Comparison of ENCODE assay signal across 1 cellular context in the genomic region with DNA sequence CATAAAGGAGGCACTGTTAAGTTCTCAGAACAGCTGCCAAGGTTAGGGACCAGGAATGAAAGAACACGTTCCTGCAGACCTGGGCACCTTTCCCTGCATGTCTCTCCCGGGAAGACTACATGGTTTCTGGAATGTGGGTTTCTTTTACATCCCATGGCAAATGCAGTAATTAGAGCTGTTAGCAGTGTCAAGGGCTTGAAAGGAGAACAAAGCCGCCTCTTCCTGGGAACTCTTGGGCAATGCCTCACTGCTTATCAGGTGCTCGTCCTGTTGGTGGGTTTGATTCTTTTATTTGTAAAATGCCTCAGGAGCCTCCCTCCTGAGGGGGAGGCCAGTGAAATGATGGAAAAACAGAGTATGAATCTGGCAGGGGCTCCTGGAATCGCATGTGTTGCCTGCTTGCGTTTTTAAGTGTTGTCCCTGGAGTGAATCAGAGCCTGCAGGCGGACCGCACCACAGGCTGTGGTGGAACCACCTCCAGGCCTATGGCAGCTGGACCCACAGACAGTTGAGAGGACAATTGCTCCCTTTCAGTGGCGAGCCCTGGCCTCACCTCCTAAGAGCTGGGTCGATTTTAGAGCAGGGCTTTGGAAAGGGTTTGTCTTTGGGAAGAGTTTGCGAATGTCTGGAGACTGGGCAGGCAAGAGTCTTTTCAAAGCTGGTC.
A peak's percentile ranks its signal among the peaks of the same experiment; 100 is the strongest.
TF ChIP-seq lines count a peak whose summit lies in the region.

No MANE protein-coding gene starts in this region.

TF ChIP-seq in HepG2, 621 proteins besides CTCF, POLR2A, EP300 and RAD21:
- no peak for TF ChIP-seq ZIK1 (CRISPR knock-in tag; IDR thresholded peaks at IDR 0.05; ENCODE audit: borderline replicate concordance, low read depth)
- TF ChIP-seq KAT8 (CRISPR knock-in tag; IDR thresholded peaks at IDR 0.05), result no peak
- TF ChIP-seq ZNF556 (CRISPR knock-in tag; IDR thresholded peaks at IDR 0.05; ENCODE audit: borderline replicate concordance), result no peak
- 0 out of 2 replicates have a peak, but pooled peaks have one; percentile 18 for TF ChIP-seq PATZ1 (CRISPR knock-in tag; IDR thresholded peaks at IDR 0.05)
- TF ChIP-seq TEAD3 (CRISPR knock-in tag; optimal IDR thresholded peaks at IDR 0.05; ENCODE audit: borderline replicate concordance), result peak; percentile 19
- TF ChIP-seq PLRG1 (conservative IDR thresholded peaks at IDR 0.05), result no peak
- no peak for TF ChIP-seq SOX6 (IDR thresholded peaks at IDR 0.05)
- TF ChIP-seq SOX6 (CRISPR knock-in tag; IDR thresholded peaks at IDR 0.05), result peak; percentile 20; the same call in 1 of the 2 replicates
- TF ChIP-seq SOX5 (CRISPR knock-in tag; IDR thresholded peaks at IDR 0.05; ENCODE audit: borderline replicate concordance), result 0 out of 2 replicates have a peak, but pooled peaks have one; percentile 13
- TF ChIP-seq TGIF2 (CRISPR knock-in tag; IDR thresholded peaks at IDR 0.05), result no peak
- TF ChIP-seq ZNF362 (CRISPR knock-in tag; IDR thresholded peaks at IDR 0.05; ENCODE audit: borderline replicate concordance), result no peak
- peak; percentile 64; the same call in 1 of the 2 replicates for TF ChIP-seq CEBPB (IDR thresholded peaks at IDR 0.05; ENCODE audit: borderline replicate concordance, low read depth, low read length)
- TF ChIP-seq ZNF292 (CRISPR knock-in tag; IDR thresholded peaks at IDR 0.05; ENCODE audit: borderline replicate concordance, low read depth), result no peak
- TF ChIP-seq, protein P1, sequence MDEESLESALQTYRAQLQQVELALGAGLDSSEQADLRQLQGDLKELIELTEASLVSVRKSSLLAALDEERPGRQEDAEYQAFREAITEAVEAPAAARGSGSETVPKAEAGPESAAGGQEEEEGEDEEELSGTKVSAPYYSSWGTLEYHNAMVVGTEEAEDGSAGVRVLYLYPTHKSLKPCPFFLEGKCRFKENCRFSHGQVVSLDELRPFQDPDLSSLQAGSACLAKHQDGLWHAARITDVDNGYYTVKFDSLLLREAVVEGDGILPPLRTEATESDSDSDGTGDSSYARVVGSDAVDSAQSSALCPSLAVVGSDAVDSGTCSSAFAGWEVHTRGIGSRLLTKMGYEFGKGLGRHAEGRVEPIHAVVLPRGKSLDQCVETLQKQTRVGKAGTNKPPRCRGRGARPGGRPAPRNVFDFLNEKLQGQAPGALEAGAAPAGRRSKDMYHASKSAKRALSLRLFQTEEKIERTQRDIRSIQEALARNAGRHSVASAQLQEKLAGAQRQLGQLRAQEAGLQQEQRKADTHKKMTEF (CRISPR knock-in tag; IDR thresholded peaks at IDR 0.05), result 0 out of 2 replicates have a peak, but pooled peaks have one; percentile 20
- TF ChIP-seq ZMYM3 (CRISPR knock-in tag; IDR thresholded peaks at IDR 0.05), result no peak
- TF ChIP-seq CEBPG (CRISPR knock-in tag; IDR thresholded peaks at IDR 0.05), result peak; percentile 43; the same call in 1 of the 2 replicates
- TF ChIP-seq ZNF326 (CRISPR knock-in tag; IDR thresholded peaks at IDR 0.05; ENCODE audit: borderline replicate concordance), result no peak
- no peak for TF ChIP-seq TFE3 (CRISPR knock-in tag; IDR thresholded peaks at IDR 0.05)
- no peak for TF ChIP-seq RXRB (CRISPR knock-in tag; IDR thresholded peaks at IDR 0.05; ENCODE audit: borderline replicate concordance)
- TF ChIP-seq ZNF746 (CRISPR knock-in tag; IDR thresholded peaks at IDR 0.05), result no peak
- TF ChIP-seq, protein P2, sequence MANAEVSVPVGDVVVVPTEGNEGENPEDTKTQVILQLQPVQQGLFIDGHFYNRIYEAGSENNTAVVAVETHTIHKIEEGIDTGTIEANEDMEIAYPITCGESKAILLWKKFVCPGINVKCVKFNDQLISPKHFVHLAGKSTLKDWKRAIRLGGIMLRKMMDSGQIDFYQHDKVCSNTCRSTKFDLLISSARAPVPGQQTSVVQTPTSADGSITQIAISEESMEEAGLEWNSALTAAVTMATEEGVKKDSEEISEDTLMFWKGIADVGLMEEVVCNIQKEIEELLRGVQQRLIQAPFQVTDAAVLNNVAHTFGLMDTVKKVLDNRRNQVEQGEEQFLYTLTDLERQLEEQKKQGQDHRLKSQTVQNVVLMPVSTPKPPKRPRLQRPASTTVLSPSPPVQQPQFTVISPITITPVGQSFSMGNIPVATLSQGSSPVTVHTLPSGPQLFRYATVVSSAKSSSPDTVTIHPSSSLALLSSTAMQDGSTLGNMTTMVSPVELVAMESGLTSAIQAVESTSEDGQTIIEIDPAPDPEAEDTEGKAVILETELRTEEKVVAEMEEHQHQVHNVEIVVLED (CRISPR knock-in tag; IDR thresholded peaks at IDR 0.05; ENCODE audit: borderline replicate concordance), result no peak
- TF ChIP-seq NCOA2 (CRISPR knock-in tag; IDR thresholded peaks at IDR 0.05), result no peak
- TF ChIP-seq SOX13 (IDR thresholded peaks at IDR 0.05), result no peak
- peak in 1 of 2 experiments; percentile 34; a peak in 1 of 4 replicates for TF ChIP-seq SOX13 (CRISPR knock-in tag; conservative IDR thresholded peaks at IDR 0.05 in 1 of 2, IDR thresholded peaks at IDR 0.05 in 1 of 2)
- no peak for TF ChIP-seq ZNF501 (CRISPR knock-in tag; IDR thresholded peaks at IDR 0.05)
- TF ChIP-seq ZNF331 (CRISPR knock-in tag; IDR thresholded peaks at IDR 0.05), result no peak
